In the genomic region with DNA sequence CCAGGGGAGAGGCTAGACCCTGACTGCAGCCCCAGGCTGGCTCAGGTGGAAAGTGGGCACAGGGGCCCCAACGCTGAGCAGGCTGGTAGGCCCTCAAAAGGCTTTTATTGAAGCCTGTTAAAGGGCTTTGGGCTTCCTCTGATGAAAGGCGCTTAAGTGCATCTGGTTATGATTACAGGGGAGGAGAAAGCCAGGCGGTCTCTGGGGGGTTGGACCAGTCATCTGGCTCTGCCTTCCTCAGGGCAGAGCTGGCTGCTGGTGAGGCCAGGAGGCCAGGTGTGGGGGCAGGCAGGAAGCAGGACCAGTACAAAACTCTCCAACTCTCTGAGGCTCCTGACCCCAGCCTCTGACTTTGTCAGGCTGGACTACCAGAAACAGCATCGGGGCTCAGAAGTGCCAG, we compare ENCODE assay signal across 11 cellular contexts.
DNase-seq lines count a peak whose midpoint lies in the region; ATAC-seq and TF ChIP-seq lines count a peak whose summit lies in the region.
"Had no signal": no experiment of that assay in that cellular context is flagged by ENCODE, and none has a peak within 500 bp of the region (broad histone marks: within the 10 kb centered on the region; RNA-seq: fewer than 3 reads in every experiment).

No MANE protein-coding gene starts in this region.

- H3K4me2 ChIP-seq in neural progenitor cell: peak overlapping the region; percentile 76
- H3K4me2 ChIP-seq in PC-9: no peak overlapping the region

- no peak overlapping the region for H3K4me3 ChIP-seq in neural progenitor cell
- H3K4me3 ChIP-seq in PC-9: no peak overlapping the region

- H3K27ac Mint-ChIP-seq in neural progenitor cell: no peak overlapping the region

- no peak overlapping the region for H3K27ac ChIP-seq in neural progenitor cell
- no peak overlapping the region for H3K27ac ChIP-seq in PC-9
- H3K27ac ChIP-seq: HL-60 had no signal

- H2AFZ ChIP-seq in neural progenitor cell (replicated peaks): no peak overlapping the region
- no peak overlapping the region for H2AFZ ChIP-seq in PC-9

- DNase-seq in NCI-H2196 (lab: John Stamatoyannopoulos, UW; ENCODE audit: unreplicated experiment) (peak; percentile 12), NCI-H2196 treated with DMSO at 0.1 percent for 48 hours (lab: John Stamatoyannopoulos, UW; ENCODE audit: unreplicated experiment) (no peak), NCI-H146 (lab: John Stamatoyannopoulos, UW) (peak; percentile 56), amniotic epithelial cell (ENCODE audit: low read depth) (peak; percentile 26), neural progenitor cell (ENCODE audit: low spot score) (no peak), PC-9 (no peak)
- DNase-seq: AML-193; central memory CD4-positive, alpha-beta T cell had no signal

- H3K79me2 ChIP-seq in neural progenitor cell (ENCODE audit: low read depth) (peaks cover 6% of the 10 kb centered on the region), PC-9 (ENCODE audit: low read depth) (no peaks in the 10 kb centered on the region)

- H3K27me3 ChIP-seq in neural progenitor cell: peaks cover 59% of the 10 kb centered on the region
- H3K27me3 ChIP-seq in PC-9 (ENCODE audit: insufficient read depth, low read depth): no peaks in the 10 kb centered on the region

- peaks cover 28% of the 10 kb centered on the region for H4K20me1 ChIP-seq in neural progenitor cell (ENCODE audit: low read depth)
- H4K20me1 ChIP-seq in PC-9 (ENCODE audit: insufficient read depth): no peaks in the 10 kb centered on the region

- intact Hi-C loops in PC-9 (cut with micrococcal nuclease; ENCODE audit: unreplicated experiment): no loop called here

- H3K36me3 Mint-ChIP-seq in neural progenitor cell: no peaks in the 10 kb centered on the region

- H3F3A ChIP-seq in neural progenitor cell (ENCODE audit: low read depth): peaks cover 42% of the 10 kb centered on the region
- H3F3A ChIP-seq in PC-9 (ENCODE audit: insufficient read depth, low read depth): no peaks in the 10 kb centered on the region

- H3K4me1 ChIP-seq in neural progenitor cell (peaks cover 39% of the 10 kb centered on the region), PC-9 (replicated peaks; ENCODE audit: insufficient read depth) (no peaks in the 10 kb centered on the region)

- peak overlapping the region; percentile 79 for H3K4me3 Mint-ChIP-seq in neural progenitor cell

- ATAC-seq in HG02981 (IDR thresholded peaks at IDR 0.05; ENCODE audit: unreplicated experiment) (no peak), GM21717 (IDR thresholded peaks at IDR 0.05; ENCODE audit: unreplicated experiment) (no peak)

- H3K9ac ChIP-seq in neural progenitor cell: no peak overlapping the region

- H3K9me3 Mint-ChIP-seq in neural progenitor cell: peaks cover 9% of the 10 kb centered on the region

- H3K9me3 ChIP-seq in neural progenitor cell (ENCODE audit: low read depth) (no peaks in the 10 kb centered on the region), PC-9 (ENCODE audit: insufficient read depth, low read depth) (no peaks in the 10 kb centered on the region)

- H3K4me1 Mint-ChIP-seq in neural progenitor cell: peaks cover 68% of the 10 kb centered on the region

- CTCF ChIA-PET in PC-9 (lab: Charles Lee): no interaction called here

- H3K9me2 ChIP-seq in PC-9 (ENCODE audit: insufficient read depth): no peaks in the 10 kb centered on the region

- POLR2A ChIA-PET in PC-9 (lab: Charles Lee; ENCODE audit: unreplicated experiment): no interaction called here

- no TSS peak for BruUV-seq in PC-9 (replicated peaks; lab: Mats Ljungman, UMichigan)

- H3K27me3 Mint-ChIP-seq in neural progenitor cell (ENCODE audit: insufficient read depth, low read depth): peaks cover 13% of the 10 kb centered on the region

- no peaks in the 10 kb centered on the region for H3K36me3 ChIP-seq in neural progenitor cell
- H3K36me3 ChIP-seq in PC-9 (ENCODE audit: low read depth): no peaks in the 10 kb centered on the region

- TF ChIP-seq CTCF in neural progenitor cell (IDR thresholded peaks at IDR 0.05) (no peak), PC-9 (conservative IDR thresholded peaks at IDR 0.05) (no peak)

Comparison
In these comparisons a context has a peak if more than half of its experiments do, and no peak if none do; other contexts are left out.
1. DNase-seq: peak in NCI-H2196 (single experiment), NCI-H146 (single experiment) and amniotic epithelial cell (single experiment); none in NCI-H2196 treated with DMSO at 0.1 percent for 48 hours (single experiment), neural progenitor cell (single experiment) and PC-9 (0 of 2).